In genomic region chr1:219963432-219963831, GRCh38 we compare ENCODE assay signal across 19 cellular contexts. TPM values are rescaled to one million over a fixed set of nuclear protein-coding genes. Genes with fewer than 3 reads are reported as not detected.
DNase-seq lines count a peak whose midpoint lies in the region; ATAC-seq and TF ChIP-seq lines count a peak whose summit lies in the region.
"Had no signal": no experiment of that assay in that cellular context is flagged by ENCODE, and none has a peak within 500 bp of the region (broad histone marks: within the 10 kb centered on the region; RNA-seq: fewer than 3 reads in every experiment).

No MANE protein-coding gene starts in this region.

- H3K4me1 ChIP-seq in lung (ENCODE audit: control insufficient read depth in 2 of 2, insufficient read depth in 2 of 2, low read length in 2 of 2): no peaks in the 10 kb centered on the region
- H3K4me1 ChIP-seq in CD8-positive, alpha-beta memory T cell (ENCODE audit: insufficient read depth, low read length): no peaks in the 10 kb centered on the region

- H3K4me3 ChIP-seq in epithelial cell of esophagus (ENCODE audit: low read length) (no peak overlapping the region), lung (peak overlapping the region; percentile 12)
- no peak overlapping the region for H3K4me3 ChIP-seq in CD8-positive, alpha-beta memory T cell (ENCODE audit: low read length)

- TF ChIP-seq CTCF in epithelial cell of esophagus (IDR thresholded peaks at IDR 0.05; ENCODE audit: insufficient read depth, low read depth, low read length, missing control alignments): no peak
- TF ChIP-seq CTCF in lung (IDR thresholded peaks at IDR 0.05; ENCODE audit: control extremely low read depth, extremely low read depth): no peak

- 63 to 73% methylated on average over 7 of the region's 7 CpGs for WGBS in lung, 2 donors

- no peaks in the 10 kb centered on the region for H3K4me1 Mint-ChIP-seq in CD8-positive, alpha-beta memory T cell

- peak; percentile 47 for DNase-seq in DMS 273 (lab: John Stamatoyannopoulos, UW; ENCODE audit: unreplicated experiment)
- DNase-seq in DMS 273 treated with DMSO at 0.1 percent for 48 hours (lab: John Stamatoyannopoulos, UW): no peak
- DNase-seq in NCI-H510A (lab: John Stamatoyannopoulos, UW): peak; percentile 2
- peak; percentile 60 for DNase-seq in epithelial cell of esophagus (ENCODE audit: low read depth)
- no peak for DNase-seq in lung (ENCODE audit: low spot score)
- DNase-seq in DMS153 treated with DMSO at 0.1 percent for 48 hours (lab: John Stamatoyannopoulos, UW; ENCODE audit: unreplicated experiment): no peak
- no peak for DNase-seq in CD8-positive, alpha-beta memory T cell
- DNase-seq in stimulated activated naive CD8-positive, alpha-beta T cell treated with anti-CD3 and anti-CD28 coated beads, Interleukin-15, Interleukin-2, amounts not matched to agents 100 U/mL and 50 U/mL, for 24 hours: no peak
- DNase-seq: Caco-2, DMS79, IMR-90, MM.1S, NCI-H1092, NCI-H1436 treated with DMSO at 0.1 percent for 48 hours, NCI-H2081, NCI-H2171 treated with DMSO at 0.1 percent for 48 hours, NCI-H446 treated with DMSO at 0.1 percent for 48 hours had no signal

- no peak overlapping the region for H3K27ac Mint-ChIP-seq in CD8-positive, alpha-beta memory T cell

- no peaks in the 10 kb centered on the region for H3K27me3 Mint-ChIP-seq in CD8-positive, alpha-beta memory T cell

- H3K36me3 Mint-ChIP-seq in CD8-positive, alpha-beta memory T cell: peaks cover 10 to 11% (median 11%) of the 10 kb centered on the region in 3 donors

- H3K36me3 ChIP-seq in lung (ENCODE audit: control insufficient read depth in 2 of 2, insufficient read depth in 2 of 2, low read length in 2 of 2): peaks cover 4 to 14% of the 10 kb centered on the region in 2 donors
- H3K36me3 ChIP-seq in CD8-positive, alpha-beta memory T cell (ENCODE audit: insufficient read depth, low read length): no peaks in the 10 kb centered on the region

- CTCF ChIA-PET in CD8-positive, alpha-beta memory T cell (lab: Charles Lee): no interaction called here

- no peaks in the 10 kb centered on the region for H3K9me3 ChIP-seq in lung (ENCODE audit: control insufficient read depth in 2 of 2, insufficient read depth in 1 of 2, low read length in 1 of 2)
- no peaks in the 10 kb centered on the region for H3K9me3 ChIP-seq in CD8-positive, alpha-beta memory T cell (ENCODE audit: low read length)
- H3K9me3 ChIP-seq: Caco-2 had no signal

- no peak overlapping the region for H3K27ac ChIP-seq in lung (ENCODE audit: low read depth in 1 of 2, low read length in 1 of 2)
- no peak overlapping the region for H3K27ac ChIP-seq in CD8-positive, alpha-beta memory T cell (ENCODE audit: low read depth, low read length)
- H3K27ac ChIP-seq: 22Rv1 had no signal

- no peak for ATAC-seq in lung (ENCODE audit: insufficient read depth, low FRiP score)
- ATAC-seq in stimulated activated naive CD8-positive, alpha-beta T cell treated with anti-CD3 and anti-CD28 coated beads, Interleukin-15, Interleukin-2, amounts not matched to agents 100 U/mL and 50 U/mL, for 24 hours: no peak

- POLR2A ChIA-PET in CD8-positive, alpha-beta memory T cell (lab: Charles Lee): no interaction called here

- H3K9me3 Mint-ChIP-seq in CD8-positive, alpha-beta memory T cell: no peaks in the 10 kb centered on the region

- no peaks in the 10 kb centered on the region for H3K27me3 ChIP-seq in lung (ENCODE audit: control insufficient read depth, insufficient read depth)
- no peaks in the 10 kb centered on the region for H3K27me3 ChIP-seq in CD8-positive, alpha-beta memory T cell (ENCODE audit: insufficient read depth, low read length, poor library complexity, severe bottlenecking)

- no peak overlapping the region for H3K4me3 Mint-ChIP-seq in CD8-positive, alpha-beta memory T cell

RNA-seq across cellular contexts. Expression of gene SLC30A10, which starts 35.1 kb away (rescaled TPM):
- total RNA-seq in lung: not detected
- polyA plus RNA-seq in lung: not detected
- total RNA-seq in CD8-positive, alpha-beta memory T cell: not detected
- polyA plus RNA-seq in CD8-positive, alpha-beta memory T cell: not detected
- total RNA-seq: HT1080, IMR-90 had no signal
- polyA plus RNA-seq: IMR-90 had no signal

Comparison
In these comparisons a context has a peak if more than half of its experiments do, and no peak if none do; other contexts are left out.
1. DNase-seq: peak in DMS 273 (single experiment), NCI-H510A (single experiment) and epithelial cell of esophagus (single experiment); none in DMS 273 treated with DMSO at 0.1 percent for 48 hours (single experiment), lung (single experiment), DMS153 treated with DMSO at 0.1 percent for 48 hours (single experiment), CD8-positive, alpha-beta memory T cell (0 of 5) and stimulated activated naive CD8-positive, alpha-beta T cell treated with anti-CD3 and anti-CD28 coated beads, Interleukin-15, Interleukin-2, amounts not matched to agents 100 U/mL and 50 U/mL, for 24 hours (single experiment).